ENCODE assay signal across 23 cellular contexts in the genomic region with DNA sequence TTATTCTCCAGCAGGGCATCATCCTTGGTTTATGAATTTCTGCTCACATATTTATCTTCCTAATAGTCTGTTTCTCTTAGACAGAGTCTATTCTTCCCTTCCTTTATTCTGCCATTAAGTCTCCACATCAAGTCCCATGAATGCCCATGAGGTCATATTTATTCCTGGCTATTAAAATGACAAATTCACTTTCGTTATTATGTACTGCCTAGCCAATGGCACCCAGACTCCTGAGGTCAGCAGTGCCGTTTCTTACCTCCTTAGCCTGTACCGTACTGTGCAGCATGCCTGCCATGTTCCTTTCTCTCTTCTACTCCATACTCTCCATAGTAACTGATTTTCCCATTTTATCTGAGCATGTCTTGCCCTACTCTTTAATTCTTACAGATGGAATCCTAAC.
"Had no signal": no experiment of that assay in that cellular context is flagged by ENCODE, and none has a peak within 500 bp of the region (broad histone marks: within the 10 kb centered on the region; RNA-seq: fewer than 3 reads in every experiment).

No MANE protein-coding gene starts in this region.

- H3K36me3 ChIP-seq: heart left ventricle, lower lobe of right lung, spleen, stomach, thyroid gland, transverse colon, upper lobe of left lung had no signal

- H3K79me2 ChIP-seq: parathyroid adenoma had no signal

- H2AFZ ChIP-seq: parathyroid adenoma had no signal

- H3K4me3 ChIP-seq: heart left ventricle, lower lobe of right lung, psoas muscle, spleen, stomach, testis, thyroid gland, transverse colon, upper lobe of left lung had no signal

- H3K27me3 ChIP-seq: heart left ventricle, stomach, testis, thyroid gland, transverse colon, upper lobe of left lung had no signal

- FAIRE-seq: small intestine, urothelium cell line had no signal

- ATAC-seq: lower lobe of right lung; naive thymus-derived CD4-positive, alpha-beta T cell; natural killer cell treated with Interleukin-12 subunit alpha and Interleukin-12 subunit beta and Interleukin-15 and Interleukin-18, amount 100 ng/mL, for 72 hours; sciatic nerve; stimulated activated effector memory CD8-positive, alpha-beta T cell treated with anti-CD3 and anti-CD28 coated beads, Interleukin-12 subunit alpha, Interleukin-12 subunit beta, amount 100 ng/mL, for 72 hours had no signal

- H3K27ac ChIP-seq: lower lobe of right lung, parathyroid adenoma, psoas muscle, spleen, stomach, testis, transverse colon, upper lobe of left lung had no signal

- H3K4me1 ChIP-seq: parathyroid adenoma had no signal

- H3K9ac ChIP-seq: parathyroid adenoma had no signal

- DNase-seq: glutamatergic neuron; heart left ventricle; hypothalamus; islet precursor cell; lower lobe of right lung; mammary epithelial cell; mesenchymal stem cell; naive thymus-derived CD4-positive, alpha-beta T cell; psoas muscle; small intestine; spleen; stimulated activated CD4-positive, alpha-beta T cell treated with anti-CD3 and anti-CD28 coated beads, Interleukin-4, amount 100 ng/mL, for 24 hours; stimulated activated naive CD4-positive, alpha-beta T cell; stomach; testis; thyroid gland; transverse colon had no signal

- H3K9me3 ChIP-seq: psoas muscle, testis, thyroid gland, transverse colon had no signal
